Comparison of ENCODE assay signal across 9 cellular contexts in the genomic region with DNA sequence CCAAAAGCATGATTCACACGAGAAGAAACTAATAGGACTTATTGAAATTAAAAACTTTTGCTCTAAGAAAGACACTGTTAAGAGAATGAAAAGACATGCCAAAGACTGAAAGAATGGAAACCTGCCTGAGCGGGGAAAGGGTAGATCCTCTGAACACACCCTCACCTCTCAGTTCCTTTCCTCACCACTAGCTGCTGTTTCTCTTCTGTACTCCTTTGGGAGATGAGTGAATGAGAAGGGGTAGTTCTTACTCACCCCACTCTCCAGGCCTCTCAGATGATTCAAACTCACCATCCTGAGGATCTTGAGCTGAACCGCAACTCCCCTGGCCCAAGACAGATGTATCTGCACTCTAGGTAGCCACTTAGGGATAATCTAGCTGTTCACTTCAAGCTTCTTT. TPM values are rescaled to one million over a fixed set of nuclear protein-coding genes. Genes with fewer than 3 reads are reported as not detected.
A peak's percentile ranks its signal among the peaks of the same experiment; 100 is the strongest.
DNase-seq lines count a peak whose midpoint lies in the region; ATAC-seq lines count a peak whose summit lies in the region.
"Had no signal": no experiment of that assay in that cellular context is flagged by ENCODE, and none has a peak within 500 bp of the region (broad histone marks: within the 10 kb centered on the region; RNA-seq: fewer than 3 reads in every experiment).

No MANE protein-coding gene starts in this region.

- peak; percentile 72 for ATAC-seq in GM18858 (IDR thresholded peaks at IDR 0.05; ENCODE audit: unreplicated experiment)
- ATAC-seq in GM21825 (IDR thresholded peaks at IDR 0.05; ENCODE audit: unreplicated experiment): peak; percentile 69
- peak; percentile 72 for ATAC-seq in HG03521 (IDR thresholded peaks at IDR 0.05; ENCODE audit: unreplicated experiment)
- ATAC-seq in right cardiac atrium: no peak

- H3K9me3 ChIP-seq in right cardiac atrium (ENCODE audit: control insufficient read depth, low read length): no peaks in the 10 kb centered on the region

- no peaks in the 10 kb centered on the region for H3K27me3 ChIP-seq in right cardiac atrium (ENCODE audit: control insufficient read depth, insufficient read depth)

- DNase-seq in iPS-NIHi11 (ENCODE audit: low spot score) (peak; percentile 19), SW 1271 (lab: John Stamatoyannopoulos, UW) (no peak), MV-4-11 (lab: John Stamatoyannopoulos, UW) (no peak), right cardiac atrium (no peak)
- DNase-seq in central memory CD4-positive, alpha-beta T cell: no peak
- DNase-seq: activated CD4-positive, alpha-beta T cell treated with anti-CD3 and anti-CD28 coated beads, Interleukin-2, amount 10 ng/mL, durations not matched to agents 24 days and 14 days had no signal

- intact Hi-C loops in right cardiac atrium (cut with DNase I): loop anchor here in 1 of 4 donors (10.0 kb wide), 1 partner anchor 382 kb away; no protein-coding TSS in a partner anchor

- H3K4me3 ChIP-seq in right cardiac atrium (ENCODE audit: low read length): no peak overlapping the region

- 77% methylated on average over 3 of the region's 3 CpGs for WGBS in right cardiac atrium

- no peaks in the 10 kb centered on the region for H3K4me1 ChIP-seq in right cardiac atrium (ENCODE audit: control insufficient read depth, insufficient read depth, low read length)

- H3K27ac ChIP-seq in right cardiac atrium (ENCODE audit: low read length): no peak overlapping the region

RNA-seq across cellular contexts. Expression of gene IQUB, which starts 41.9 kb away (rescaled TPM):
- under 1 TPM; 0.41 to 0.79 (median 0.62) TPM for total RNA-seq in right cardiac atrium
- 0.07 TPM for polyA plus RNA-seq in right cardiac atrium
- total RNA-seq: activated CD4-positive, alpha-beta T cell treated with anti-CD3 and anti-CD28 coated beads, Interleukin-2, amount 10 ng/mL, durations not matched to agents 24 days and 14 days had no signal

Comparison
In these comparisons a context has a peak if more than half of its experiments do, and no peak if none do; other contexts are left out.
1. ATAC-seq: peak in GM18858 (single experiment), GM21825 (single experiment) and HG03521 (single experiment); none in right cardiac atrium (0 of 2).